Comparison of ENCODE assay signal across 15 cellular contexts in the genomic region with DNA sequence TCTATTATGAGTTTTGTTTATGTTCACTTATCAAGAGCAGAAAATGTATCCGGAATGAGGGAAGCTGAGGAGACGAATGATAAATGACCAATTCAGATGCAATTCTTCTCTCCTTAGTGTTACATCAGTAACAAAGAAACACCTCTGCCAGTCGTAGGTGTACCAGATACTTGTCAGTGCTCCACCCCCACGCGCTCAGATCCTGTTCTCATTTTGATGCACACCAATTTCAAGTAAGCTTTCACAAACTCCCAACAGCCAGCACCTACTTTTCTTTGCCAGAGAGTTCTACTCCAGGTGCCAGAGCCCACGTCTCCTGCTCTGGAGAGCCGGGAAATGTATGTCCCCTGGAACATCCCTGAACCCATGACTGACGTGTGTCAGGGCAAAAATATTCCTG. TPM values are rescaled to one million over a fixed set of nuclear protein-coding genes. Genes with fewer than 3 reads are reported as not detected.
A peak's percentile ranks its signal among the peaks of the same experiment; 100 is the strongest.
DNase-seq lines count a peak whose midpoint lies in the region; ATAC-seq and TF ChIP-seq lines count a peak whose summit lies in the region.
"Had no signal": no experiment of that assay in that cellular context is flagged by ENCODE, and none has a peak within 500 bp of the region (broad histone marks: within the 10 kb centered on the region; RNA-seq: fewer than 3 reads in every experiment).

No MANE protein-coding gene starts in this region.

- intact Hi-C loops in dorsolateral prefrontal cortex (cut with DNase I), result no loop called here

- H3K4me3 ChIP-seq in dorsolateral prefrontal cortex (no peak overlapping the region), mesenchymal stem cell (ENCODE audit: insufficient read depth in 1 of 2, low read depth in 1 of 2, low read length in 2 of 2) (no peak overlapping the region), right atrium auricular region (no peak overlapping the region)
- H3K4me3 ChIP-seq: HAP-1 had no signal

- H3K27ac ChIP-seq in dorsolateral prefrontal cortex (peak overlapping the region in 36 of 59 donors; percentile 24 to 81 (median 60)), mesenchymal stem cell (ENCODE audit: low read length, poor library complexity, severe bottlenecking) (no peak overlapping the region), right atrium auricular region (no peak overlapping the region)
- H3K27ac ChIP-seq: C4-2B, HL-60 had no signal

- ATAC-seq in left lobe of liver (no peak), GM21529 (IDR thresholded peaks at IDR 0.05; ENCODE audit: unreplicated experiment) (no peak)

- no peak overlapping the region for H2BK5ac ChIP-seq in mesenchymal stem cell (ENCODE audit: low read depth, low read length, poor library complexity, severe bottlenecking)

- no peak overlapping the region for H3K14ac ChIP-seq in mesenchymal stem cell (ENCODE audit: low read length in 2 of 2)

- H3K79me1 ChIP-seq in mesenchymal stem cell (replicated peaks; ENCODE audit: low read length, poor library complexity, severe bottlenecking), result no peaks in the 10 kb centered on the region

- 75% methylated on average over 8 of the region's 8 CpGs for WGBS in mesenchymal stem cell

- H4K91ac ChIP-seq in mesenchymal stem cell (ENCODE audit: low read length), result no peak overlapping the region

- H2BK15ac ChIP-seq in mesenchymal stem cell (ENCODE audit: low read depth, poor library complexity, severe bottlenecking), result no peak overlapping the region

- no peak overlapping the region for H2AFZ ChIP-seq in mesenchymal stem cell (ENCODE audit: low read depth, low read length)

- no peak overlapping the region for H3K4ac ChIP-seq in mesenchymal stem cell (ENCODE audit: low read depth in 1 of 2, low read length in 2 of 2)

- no peak overlapping the region for H4K8ac ChIP-seq in mesenchymal stem cell (ENCODE audit: low read length)

- H3K9ac ChIP-seq in mesenchymal stem cell (ENCODE audit: low read length), result no peak overlapping the region

- H2AK5ac ChIP-seq in mesenchymal stem cell (ENCODE audit: low read length, severe bottlenecking), result no peak overlapping the region

- H2BK120ac ChIP-seq in mesenchymal stem cell (ENCODE audit: low read depth, low read length), result no peak overlapping the region

- H3K18ac ChIP-seq in mesenchymal stem cell (ENCODE audit: low read depth in 1 of 2, low read length in 2 of 2), result no peak overlapping the region

- H3K4me2 ChIP-seq in mesenchymal stem cell (ENCODE audit: low read length, poor library complexity, severe bottlenecking), result peak overlapping the region; percentile 16

- no peak overlapping the region for H3K23ac ChIP-seq in mesenchymal stem cell (ENCODE audit: low read length in 2 of 2)

- no peaks in the 10 kb centered on the region for H3K4me1 ChIP-seq in mesenchymal stem cell (ENCODE audit: control insufficient read depth, insufficient read depth, low read depth, low read length)
- H3K4me1 ChIP-seq in right atrium auricular region, result no peaks in the 10 kb centered on the region
- H3K4me1 ChIP-seq: BE2C, Caco-2, HAP-1 had no signal

- no peak overlapping the region for H2BK12ac ChIP-seq in mesenchymal stem cell (ENCODE audit: low read length in 2 of 2)

- peak in 5 of 10 donors; percentile 28 to 82 (median 69) for DNase-seq in dorsolateral prefrontal cortex
- no peak for DNase-seq in mesenchymal stem cell
- peak; percentile 82 for DNase-seq in putamen (ENCODE audit: low spot score)
- DNase-seq in right atrium auricular region (ENCODE audit: low spot score), result no peak
- DNase-seq in left lobe of liver (ENCODE audit: low spot score), result no peak
- DNase-seq: ACHN; BE2C; Caco-2; CD4-positive, alpha-beta T cell had no signal

- no peaks in the 10 kb centered on the region for H3K27me3 ChIP-seq in dorsolateral prefrontal cortex
- no peaks in the 10 kb centered on the region for H3K27me3 ChIP-seq in mesenchymal stem cell (ENCODE audit: control insufficient read depth in 1 of 2, insufficient read depth in 1 of 2, low read length in 2 of 2)
- no peaks in the 10 kb centered on the region for H3K27me3 ChIP-seq in right atrium auricular region

- no peaks in the 10 kb centered on the region for H3K9me3 ChIP-seq in mesenchymal stem cell (ENCODE audit: control insufficient read depth, low read length)
- no peaks in the 10 kb centered on the region for H3K9me3 ChIP-seq in right atrium auricular region
- H3K9me3 ChIP-seq: BE2C, Caco-2, HAP-1 had no signal

- TF ChIP-seq CTCF in dorsolateral prefrontal cortex (IDR thresholded peaks at IDR 0.05 in 54 of 56, conservative IDR thresholded peaks at IDR 0.05 in 2 of 56; ENCODE audit: low read depth in 1 of 56, partially characterized antibody in 56 of 56) (no peak), right atrium auricular region (IDR thresholded peaks at IDR 0.05) (no peak)

- no peaks in the 10 kb centered on the region for H3K36me3 ChIP-seq in mesenchymal stem cell (ENCODE audit: control insufficient read depth in 1 of 2, insufficient read depth in 2 of 2, low read depth in 1 of 2, low read length in 2 of 2)
- H3K36me3 ChIP-seq in right atrium auricular region, result no peaks in the 10 kb centered on the region
- H3K36me3 ChIP-seq: BE2C, HAP-1 had no signal

RNA-seq across cellular contexts. Expression of a gene that starts 43.7 kb away (rescaled TPM):
- total RNA-seq in dorsolateral prefrontal cortex (not detected), right atrium auricular region (not detected), left lobe of liver (not detected)
- not detected for polyA plus RNA-seq in mesenchymal stem cell (2013, experiment 1 of 2)
- not detected for polyA plus RNA-seq in mesenchymal stem cell (2013, experiment 2 of 2)
- total RNA-seq: Caco-2; CD4-positive, alpha-beta T cell; H4; HT1080 had no signal

RNA-seq across cellular contexts. Expression of a gene that starts 54.2 kb away (rescaled TPM):
- under 1 TPM in 2 of 120 experiments, not detected in 118; 0.10 to 0.53 TPM for total RNA-seq in dorsolateral prefrontal cortex
- not detected for polyA plus RNA-seq in mesenchymal stem cell (2013, experiment 1 of 2)
- not detected for polyA plus RNA-seq in mesenchymal stem cell (2013, experiment 2 of 2)
- total RNA-seq in right atrium auricular region, result not detected
- total RNA-seq in left lobe of liver, result not detected
- total RNA-seq: Caco-2; CD4-positive, alpha-beta T cell; H4; HT1080 had no signal

Comparison
In these comparisons a context has a peak if more than half of its experiments do, and no peak if none do; other contexts are left out.
1. H3K27ac ChIP-seq: peak in dorsolateral prefrontal cortex (36 of 59); none in mesenchymal stem cell (single experiment) and right atrium auricular region (0 of 2).